In the genomic region with DNA sequence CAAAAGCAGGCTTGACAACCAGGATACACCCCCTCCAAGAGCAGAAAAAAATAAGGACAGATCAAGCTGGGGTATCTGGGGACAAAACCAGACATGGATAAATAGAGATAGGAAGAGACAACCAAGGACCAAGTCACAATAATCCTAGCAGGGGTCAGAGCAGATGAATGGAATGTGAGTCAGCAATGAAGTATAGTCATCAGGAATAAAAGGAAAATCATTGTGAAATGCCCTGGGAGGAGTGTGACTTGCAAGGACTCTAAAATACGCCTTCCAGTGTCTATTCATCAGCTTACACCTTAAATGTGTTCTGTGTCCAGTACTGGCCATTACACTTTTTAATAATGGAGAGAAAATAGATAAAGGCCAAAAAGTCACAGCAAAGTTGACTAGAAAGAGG, we compare ENCODE assay signal across 25 cellular contexts.
DNase-seq lines count a peak whose midpoint lies in the region; ATAC-seq and TF ChIP-seq lines count a peak whose summit lies in the region.
"Had no signal": no experiment of that assay in that cellular context is flagged by ENCODE, and none has a peak within 500 bp of the region (broad histone marks: within the 10 kb centered on the region; RNA-seq: fewer than 3 reads in every experiment).

No MANE protein-coding gene starts in this region.

- H3K4me1 ChIP-seq in GM23248 (ENCODE audit: insufficient read depth): no peaks in the 10 kb centered on the region
- H3K4me1 ChIP-seq: heart left ventricle had no signal

- no peaks in the 10 kb centered on the region for H3K27me3 ChIP-seq in GM23248 (replicated peaks; ENCODE audit: insufficient read depth)
- H3K27me3 ChIP-seq: heart left ventricle had no signal

- no peaks in the 10 kb centered on the region for H3K79me2 ChIP-seq in GM23248 (ENCODE audit: insufficient read depth)

- WGBS in GM23248 (ENCODE audit: low coverage in 1 of 2, low lambda C conversion rate in 2 of 2, missing lambda C conversion rate in 2 of 2), 2 experiments: 25 to 38% methylated on average over 1 of the region's 1 CpG

- in situ Hi-C loops in GM23248 (cut with MboI): loop anchor here (10.0 kb wide), 1 partner anchor 59 kb away; no protein-coding TSS in a partner anchor

- H3K27ac ChIP-seq in GM23248: no peak overlapping the region
- H3K27ac ChIP-seq: heart left ventricle had no signal

- no peaks in the 10 kb centered on the region for H3K36me3 ChIP-seq in GM23248 (ENCODE audit: low read depth)
- H3K36me3 ChIP-seq: heart left ventricle had no signal

- no peak for TF ChIP-seq CTCF in fibroblast of pulmonary artery (IDR thresholded peaks at IDR 0.05; ENCODE audit: low read length, missing control alignments)

- H4K20me1 ChIP-seq in GM23248 (ENCODE audit: insufficient read depth): no peaks in the 10 kb centered on the region

- no peak overlapping the region for H3K4me3 ChIP-seq in GM23248
- H3K4me3 ChIP-seq in fibroblast of pulmonary artery (replicated peaks; ENCODE audit: low read depth, low read length): no peak overlapping the region
- H3K4me3 ChIP-seq: heart left ventricle, K562 had no signal

- H3F3A ChIP-seq in GM23248 (ENCODE audit: insufficient read depth): no peaks in the 10 kb centered on the region

- H3K9me3 ChIP-seq in GM23248 (ENCODE audit: low read depth): no peaks in the 10 kb centered on the region
- H3K9me3 ChIP-seq: heart left ventricle had no signal

- no peak for ATAC-seq in HG03442 (IDR thresholded peaks at IDR 0.05; ENCODE audit: unreplicated experiment)
- no peak for ATAC-seq in HG03045 (IDR thresholded peaks at IDR 0.05; ENCODE audit: unreplicated experiment)
- no peak for ATAC-seq in GM18909 (IDR thresholded peaks at IDR 0.05; ENCODE audit: poor library complexity, unreplicated experiment)
- ATAC-seq: activated CD4-positive, alpha-beta T cell treated with anti-CD3 and anti-CD28 coated beads for 36 hours; activated naive CD8-positive, alpha-beta T cell treated with anti-CD3 and anti-CD28 coated beads, Interleukin-2, amount 50 U/mL, for 24 hours; heart left ventricle; K562; Right ventricle myocardium inferior; sciatic nerve; SK-N-SH treated with all-trans-retinoic acid at 6 μM for 48 hours had no signal

- no peak overlapping the region for H3K4me2 ChIP-seq in GM23248 (ENCODE audit: unreplicated experiment)

- no peaks in the 10 kb centered on the region for H3K9me2 ChIP-seq in GM23248 (ENCODE audit: insufficient read depth)

- H2AFZ ChIP-seq in GM23248: no peak overlapping the region

- DNase-seq in GM23248 (peak; percentile 29), RKO (ENCODE audit: low spot score) (peak; percentile 53), fibroblast of pulmonary artery (ENCODE audit: low read depth) (peak; percentile 2), stromal cell of bone marrow (ENCODE audit: low read depth) (peak; percentile 9)
- DNase-seq: activated CD4-positive, alpha-beta T cell treated with anti-CD3 and anti-CD28 coated beads for 36 hours; activated CD8-positive, alpha-beta memory T cell treated with anti-CD3 and anti-CD28 coated beads for 24 hours; activated gamma-delta T cell; activated naive CD8-positive, alpha-beta T cell treated with anti-CD3 and anti-CD28 coated beads, Interleukin-2, amount 50 U/mL, for 24 hours; activated T-cell treated with anti-CD3 and anti-CD28 coated beads, Interleukin-2, amount 50 U/mL, for 24 hours; H7; heart left ventricle; NCI-H1417; NCI-H2081; NCI-H345; NCI-H82; stimulated activated CD4-positive, alpha-beta T cell treated with anti-CD3 and anti-CD28 coated beads, Interleukin-15, amount 100 ng/mL, for 24 hours; stimulated activated naive CD4-positive, alpha-beta T cell; T-helper 2 cell had no signal

- no peak overlapping the region for H3K9ac ChIP-seq in GM23248

Comparison
In these comparisons a context has a peak if more than half of its experiments do, and no peak if none do; other contexts are left out.
1. DNase-seq: peak in every context shown above with its lines; median percentile 53 in RKO; 29 in GM23248; 9 in stromal cell of bone marrow; 2 in fibroblast of pulmonary artery.